In the genomic region with DNA sequence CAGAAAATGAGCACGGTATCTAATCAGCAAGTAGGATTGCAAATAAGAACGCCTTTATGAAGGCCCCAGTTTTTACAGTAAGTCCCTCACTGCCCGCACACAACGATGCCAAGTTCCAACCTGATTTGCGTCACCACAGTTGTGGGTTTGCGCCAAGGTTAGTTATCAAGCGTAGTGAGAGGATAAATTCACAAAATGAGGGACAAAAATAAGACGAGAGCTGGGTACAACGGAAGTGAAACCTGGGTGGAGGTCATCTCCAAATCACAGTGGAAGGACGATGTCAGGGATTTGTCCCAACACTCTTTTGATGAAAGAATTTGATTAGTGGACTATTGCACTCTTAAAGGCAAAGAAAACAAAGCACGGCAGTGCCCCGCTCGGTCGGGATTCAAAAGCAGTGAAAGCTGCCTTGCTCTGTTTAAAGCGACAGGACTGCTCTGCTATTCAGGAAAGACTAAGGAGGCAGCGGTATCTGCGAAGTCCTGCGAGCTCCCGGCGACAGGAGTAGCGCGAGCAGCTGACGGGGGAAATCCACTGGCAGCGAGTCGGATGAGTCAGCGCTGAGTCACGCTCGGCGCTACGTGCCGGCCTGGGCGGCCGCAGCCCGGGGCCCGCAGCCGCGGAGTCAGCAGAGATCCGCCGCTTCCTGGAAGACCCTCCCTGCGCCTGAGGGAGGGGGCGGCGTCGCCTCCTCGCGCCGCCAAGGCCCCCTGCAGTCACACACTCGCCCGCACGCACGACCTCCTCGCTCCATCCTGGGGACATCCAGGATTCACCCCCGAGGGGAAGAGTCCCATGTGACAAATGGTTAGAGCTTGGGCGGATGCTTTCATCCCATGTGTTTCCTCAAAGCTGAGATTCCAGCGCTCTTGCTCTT, we compare ENCODE assay signal across 8 cellular contexts.
DNase-seq lines count a peak whose midpoint lies in the region; ATAC-seq and TF ChIP-seq lines count a peak whose summit lies in the region.

No MANE protein-coding gene starts in this region.

- ATAC-seq in GM18873 (IDR thresholded peaks at IDR 0.05; ENCODE audit: low FRiP score, unreplicated experiment), result peak; percentile 94
- ATAC-seq in HG03139 (IDR thresholded peaks at IDR 0.05; ENCODE audit: unreplicated experiment), result peak; percentile 97
- peak; percentile 80 for ATAC-seq in activated CD4-positive, alpha-beta T cell treated with anti-CD3 and anti-CD28 coated beads for 36 hours

- H3K4me1 Mint-ChIP-seq in activated CD4-positive, alpha-beta T cell treated with anti-CD3 and anti-CD28 coated beads for 36 hours, result peaks cover 53% of the 10 kb centered on the region

- H3K4me3 ChIP-seq in choroid plexus epithelial cell (ENCODE audit: low read depth, low read length), result peak overlapping the region; percentile 61

- CTCF ChIA-PET in activated CD4-positive, alpha-beta T cell treated with anti-CD3 and anti-CD28 coated beads for 36 hours (lab: Charles Lee), result interaction anchor here (0.7 to 4.0 kb wide), 10 partner anchors 8 to 178 kb away, joined by 3 to 27 read pairs (median 5); no protein-coding TSS in a partner anchor

- DNase-seq in AG08396 (ENCODE audit: low spot score) (peak; percentile 95), NCI-H345 (lab: John Stamatoyannopoulos, UW) (peak; percentile 89), choroid plexus epithelial cell (ENCODE audit: low read depth) (peak; percentile 99), kidney tubule cell (ENCODE audit: low spot score) (peak; percentile 99)
- DNase-seq in activated CD4-positive, alpha-beta T cell treated with anti-CD3 and anti-CD28 coated beads for 36 hours, result peak; percentile 97
- peak; percentile 60 to 85 for DNase-seq in stimulated activated CD4-positive, alpha-beta T cell treated with anti-CD3 and anti-CD28 coated beads, Interleukin-1b, Interleukin-23, amount 100 ng/mL, for 1 hour (ENCODE audit: low read depth in 2 of 2)

- H3K36me3 Mint-ChIP-seq in activated CD4-positive, alpha-beta T cell treated with anti-CD3 and anti-CD28 coated beads for 36 hours (ENCODE audit: low read depth), result peaks cover 12% of the 10 kb centered on the region

- H3K9me3 Mint-ChIP-seq in activated CD4-positive, alpha-beta T cell treated with anti-CD3 and anti-CD28 coated beads for 36 hours (ENCODE audit: low read depth), result peaks cover 21% of the 10 kb centered on the region

- H3K4me3 Mint-ChIP-seq in activated CD4-positive, alpha-beta T cell treated with anti-CD3 and anti-CD28 coated beads for 36 hours, result peak overlapping the region; percentile 76

- intact Hi-C loops in activated CD4-positive, alpha-beta T cell treated with anti-CD3 and anti-CD28 coated beads for 36 hours (cut with DNase I, micrococcal nuclease), result loop anchor here (1.0 to 5.0 kb wide), 7 partner anchors 34 to 118 kb away; a partner anchor contains a TSS

- no peaks in the 10 kb centered on the region for H3K27me3 Mint-ChIP-seq in activated CD4-positive, alpha-beta T cell treated with anti-CD3 and anti-CD28 coated beads for 36 hours

- peak overlapping the region; percentile 99 for H3K27ac Mint-ChIP-seq in activated CD4-positive, alpha-beta T cell treated with anti-CD3 and anti-CD28 coated beads for 36 hours

- no peak for TF ChIP-seq CTCF in choroid plexus epithelial cell (conservative IDR thresholded peaks at IDR 0.05; ENCODE audit: low read depth, low read length)

- POLR2A ChIA-PET in activated CD4-positive, alpha-beta T cell treated with anti-CD3 and anti-CD28 coated beads for 36 hours (lab: Charles Lee), result interaction anchor here (0.6 to 2.3 kb wide), 10 partner anchors 10 to 869 kb away, joined by 3 to 17 read pairs (median 4); a partner anchor contains a TSS

Comparison
In these comparisons a context has a peak if more than half of its experiments do, and no peak if none do; other contexts are left out.
1. Peak in every context shown above with its lines: DNase-seq, ATAC-seq and H3K4me3 ChIP-seq.